33 cellular contexts compared by ENCODE assay signal in genomic region chr16:12741176-12741575, GRCh38.
"Had no signal": no experiment of that assay in that cellular context is flagged by ENCODE, and none has a peak within 500 bp of the region (broad histone marks: within the 10 kb centered on the region; RNA-seq: fewer than 3 reads in every experiment).

No MANE protein-coding gene starts in this region.

- H3K27me3 Mint-ChIP-seq: activated B cell treated with CpG ODN at 0.5 μM for 24 hours; activated CD8-positive, alpha-beta T cell treated with anti-CD3 and anti-CD28 coated beads for 36 hours; activated naive CD8-positive, alpha-beta T cell; activated T-helper 17 cell treated with anti-CD3 and anti-CD28 coated beads, Interleukin-2, amount 50 U/mL, for 72 hours; central memory CD8-positive, alpha-beta T cell; effector memory CD8-positive, alpha-beta T cell; T-cell; T-helper 17 cell had no signal

- H3K27ac Mint-ChIP-seq: activated B cell treated with CpG ODN at 0.5 μM for 24 hours; activated CD8-positive, alpha-beta T cell treated with anti-CD3 and anti-CD28 coated beads for 36 hours; activated naive CD8-positive, alpha-beta T cell; activated T-helper 17 cell treated with anti-CD3 and anti-CD28 coated beads, Interleukin-2, amount 50 U/mL, for 72 hours; effector memory CD8-positive, alpha-beta T cell; T-cell; T-helper 17 cell; T-helper 2 cell treated with Interferon-gamma antibody and Interleukin-4, amounts not matched to agents 5 μg/mL and 100 μg/mL, for 36 hours had no signal

- FAIRE-seq: astrocyte, bronchial epithelial cell, colon had no signal

- H3K4me1 Mint-ChIP-seq: activated B cell treated with CpG ODN at 0.5 μM for 24 hours; activated T-helper 17 cell treated with anti-CD3 and anti-CD28 coated beads, Interleukin-2, amount 50 U/mL, for 72 hours; central memory CD8-positive, alpha-beta T cell; T-cell; T-helper 17 cell had no signal

- DNase-seq: activated B cell treated with CpG ODN at 0.5 μM for 24 hours; activated CD4-positive, alpha-beta T cell treated with anti-CD3 and anti-CD28 coated beads for 48 hours; activated CD4-positive, alpha-beta T cell treated with anti-CD3 and anti-CD28 coated beads, Interleukin-2, amount 50 U/mL, for 1 hour; activated CD4-positive, alpha-beta T cell treated with anti-CD3 and anti-CD28 coated beads, Interleukin-2, amount 50 U/mL, for 48 hours; activated CD8-positive, alpha-beta memory T cell treated with anti-CD3 and anti-CD28 coated beads for 24 hours; activated CD8-positive, alpha-beta T cell treated with anti-CD3 and anti-CD28 coated beads for 36 hours; activated effector memory CD4-positive, alpha-beta T cell treated with Interleukin-2 at 50 U/mL for 16 hours; activated gamma-delta T cell treated with Interleukin-2 at 50 U/mL for 16 hours; activated naive CD4-positive, alpha-beta T cell treated with anti-CD3 and anti-CD28 coated beads, Interleukin-2, amount 50 U/mL, for 16 hours; activated naive CD4-positive, alpha-beta T cell treated with Interleukin-2 at 50 U/mL for 16 hours; activated T-cell treated with anti-CD3 and anti-CD28 coated beads, Interleukin-2, amount 50 U/mL, for 4 hours; amniotic stem cell; anterior cingulate cortex; brain microvascular endothelial cell; cortex of kidney; dermis blood vessel endothelial cell; effector CD4-positive, alpha-beta T cell; effector memory CD8-positive, alpha-beta T cell; erythroblast; foreskin keratinocyte; gastrocnemius medialis; glutamatergic neuron; T-cell; T-helper 17 cell; T1000; WERI-Rb-1 had no signal

- H3K4me3 Mint-ChIP-seq: activated B cell treated with CpG ODN at 0.5 μM for 24 hours; activated CD8-positive, alpha-beta T cell treated with anti-CD3 and anti-CD28 coated beads for 36 hours; activated naive CD8-positive, alpha-beta T cell; activated T-cell treated with anti-CD3 and anti-CD28 coated beads, Interleukin-2, amount 50 U/mL, for 4 hours; activated T-helper 17 cell treated with anti-CD3 and anti-CD28 coated beads, Interleukin-2, amount 50 U/mL, for 72 hours; central memory CD8-positive, alpha-beta T cell; effector memory CD8-positive, alpha-beta T cell; T-cell; T-helper 17 cell; T-helper 2 cell treated with Interferon-gamma antibody and Interleukin-4, amounts not matched to agents 5 μg/mL and 100 μg/mL, for 36 hours had no signal
